12 cellular contexts compared by ENCODE assay signal in the genomic region with DNA sequence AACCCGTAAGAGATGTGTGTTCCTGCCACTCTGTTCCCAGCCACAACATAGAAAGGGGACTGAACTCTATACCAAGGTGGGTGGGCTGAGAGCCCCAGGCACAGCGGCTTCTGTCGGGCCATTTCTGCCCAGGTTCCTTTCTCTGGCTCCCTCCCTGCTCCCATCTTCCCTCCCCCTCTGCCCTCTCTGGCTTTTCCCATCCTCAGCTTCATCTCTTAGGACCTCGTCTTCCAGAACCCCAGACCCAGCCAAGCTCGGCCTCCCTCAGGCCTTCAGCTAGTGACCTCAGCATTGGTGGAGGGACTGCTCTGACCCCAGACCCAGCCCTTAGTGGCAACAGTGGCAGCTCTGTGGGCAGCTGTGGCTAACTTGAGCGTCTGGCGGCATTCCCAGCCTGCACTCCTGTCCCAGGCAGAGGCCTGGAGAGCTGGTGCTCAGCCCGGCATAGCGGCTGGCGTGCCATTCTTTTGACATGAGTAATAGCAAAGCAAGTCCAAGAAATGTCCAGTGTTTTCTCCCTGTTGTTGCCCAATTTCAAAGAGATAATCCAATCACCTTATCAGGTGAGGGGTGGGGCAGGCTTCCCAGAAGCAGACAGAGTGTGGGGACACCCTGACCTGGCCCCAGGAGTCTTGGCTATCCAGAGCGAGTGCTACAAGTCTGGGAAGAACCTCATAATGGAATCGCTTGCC. TPM values are rescaled to one million over a fixed set of nuclear protein-coding genes. Genes with fewer than 3 reads are reported as not detected.
DNase-seq lines count a peak whose midpoint lies in the region; ATAC-seq and TF ChIP-seq lines count a peak whose summit lies in the region.
"Had no signal": no experiment of that assay in that cellular context is flagged by ENCODE, and none has a peak within 500 bp of the region (broad histone marks: within the 10 kb centered on the region; RNA-seq: fewer than 3 reads in every experiment).

No MANE protein-coding gene starts in this region.

- H3K36me3 ChIP-seq in RWPE2 (ENCODE audit: low read depth) (no peaks in the 10 kb centered on the region), osteoblast (ENCODE audit: insufficient read depth, low read length) (no peaks in the 10 kb centered on the region), endodermal cell (ENCODE audit: control insufficient read depth, insufficient read depth, low read length) (no peaks in the 10 kb centered on the region)
- H3K36me3 ChIP-seq: right lobe of liver had no signal

- peak overlapping the region; percentile 79 for H3K27ac ChIP-seq in RWPE2 (ENCODE audit: poor library complexity, severe bottlenecking)
- peak overlapping the region; percentile 81 for H3K27ac ChIP-seq in osteoblast (ENCODE audit: low read depth, low read length)
- H3K27ac ChIP-seq in endodermal cell (ENCODE audit: low read depth, low read length) = no peak overlapping the region

- peak overlapping the region; percentile 64 for H3K4me2 ChIP-seq in osteoblast (ENCODE audit: insufficient read depth, low read length)

- peak overlapping the region in 1 of 2 donors; percentile 16 for H3K27ac Mint-ChIP-seq in activated naive CD4-positive, alpha-beta T cell treated with anti-CD3 and anti-CD28 coated beads, Interleukin-2, amount 50 U/mL, for 72 hours
- no peak overlapping the region for H3K27ac Mint-ChIP-seq in endodermal cell
- H3K27ac Mint-ChIP-seq: CD4-positive, alpha-beta memory T cell had no signal

- peak; percentile 36 for DNase-seq in AG09319 (ENCODE audit: extremely low read depth, low read depth)
- peak; percentile 93 for DNase-seq in RWPE2 (ENCODE audit: low spot score)
- DNase-seq in fibroblast of villous mesenchyme (ENCODE audit: low read depth) = peak; percentile 95
- DNase-seq in osteoblast (ENCODE audit: insufficient read length, low spot score, missing footprints) = peak; percentile 94
- no peak for DNase-seq in activated naive CD4-positive, alpha-beta T cell treated with anti-CD3 and anti-CD28 coated beads, Interleukin-2, amount 50 U/mL, for 72 hours (ENCODE audit: low spot score in 2 of 2)
- no peak for DNase-seq in endodermal cell
- DNase-seq: CD4-positive, alpha-beta memory T cell had no signal

- H3K36me3 Mint-ChIP-seq in activated naive CD4-positive, alpha-beta T cell treated with anti-CD3 and anti-CD28 coated beads, Interleukin-2, amount 50 U/mL, for 72 hours = no peaks in the 10 kb centered on the region
- peaks cover 2% of the 10 kb centered on the region for H3K36me3 Mint-ChIP-seq in endodermal cell (ENCODE audit: low read depth)
- H3K36me3 Mint-ChIP-seq: CD4-positive, alpha-beta memory T cell had no signal

- H4K20me1 ChIP-seq in osteoblast (ENCODE audit: insufficient read depth, low read length) = peaks cover 3% of the 10 kb centered on the region

- no peak for TF ChIP-seq CTCF in AG09319 (IDR thresholded peaks at IDR 0.05; ENCODE audit: low read depth, low read length)
- no peak for TF ChIP-seq CTCF in RWPE2 (IDR thresholded peaks at IDR 0.05; ENCODE audit: poor library complexity, severe bottlenecking)
- TF ChIP-seq CTCF in fibroblast of villous mesenchyme (IDR thresholded peaks at IDR 0.05; ENCODE audit: insufficient read depth, low read depth, low read length) = no peak
- TF ChIP-seq CTCF in osteoblast (IDR thresholded peaks at IDR 0.05; ENCODE audit: extremely low read depth, low read depth, low read length) = no peak
- TF ChIP-seq CTCF in endodermal cell (conservative IDR thresholded peaks at IDR 0.05) = no peak

- H3K27me3 ChIP-seq in RWPE2 (ENCODE audit: insufficient read depth, poor library complexity, severe bottlenecking) (no peaks in the 10 kb centered on the region), osteoblast (ENCODE audit: insufficient read depth, low read length) (no peaks in the 10 kb centered on the region), endodermal cell (ENCODE audit: control insufficient read depth, insufficient read depth, low read length, poor library complexity, severe bottlenecking) (no peaks in the 10 kb centered on the region)
- H3K27me3 ChIP-seq: right lobe of liver had no signal

- H3K4me3 ChIP-seq in RWPE2 (ENCODE audit: severe bottlenecking) (no peak overlapping the region), fibroblast of villous mesenchyme (ENCODE audit: low read depth, low read length) (no peak overlapping the region), osteoblast (ENCODE audit: insufficient read depth, low read length) (no peak overlapping the region), endodermal cell (ENCODE audit: low read length) (no peak overlapping the region)
- H3K4me3 ChIP-seq: right lobe of liver had no signal

- H3K4me3 Mint-ChIP-seq in endodermal cell = no peak overlapping the region
- H3K4me3 Mint-ChIP-seq: CD4-positive, alpha-beta memory T cell had no signal

- peaks cover 0 to 3% of the 10 kb centered on the region in 2 donors for H3K9me3 Mint-ChIP-seq in activated naive CD4-positive, alpha-beta T cell treated with anti-CD3 and anti-CD28 coated beads, Interleukin-2, amount 50 U/mL, for 72 hours
- peaks cover 3% of the 10 kb centered on the region for H3K9me3 Mint-ChIP-seq in endodermal cell
- H3K9me3 Mint-ChIP-seq: CD4-positive, alpha-beta memory T cell had no signal

- H3K4me1 ChIP-seq in RWPE2 (ENCODE audit: insufficient read depth, poor library complexity, severe bottlenecking) (peaks cover 35% of the 10 kb centered on the region), osteoblast (ENCODE audit: insufficient read depth, low read length) (peaks cover 41% of the 10 kb centered on the region), endodermal cell (ENCODE audit: control insufficient read depth, insufficient read depth, low read length) (peaks cover 10% of the 10 kb centered on the region)
- H3K4me1 ChIP-seq: right lobe of liver had no signal

- ATAC-seq in RWPE2 (ENCODE audit: low read depth) (peak; percentile 95), HG03175 (IDR thresholded peaks at IDR 0.05; ENCODE audit: unreplicated experiment) (no peak), HG03460 (IDR thresholded peaks at IDR 0.05; ENCODE audit: unreplicated experiment) (no peak)
- ATAC-seq in activated naive CD4-positive, alpha-beta T cell treated with anti-CD3 and anti-CD28 coated beads, Interleukin-2, amount 50 U/mL, for 72 hours = no peak

- H3K9me3 ChIP-seq in RWPE2 (ENCODE audit: severe bottlenecking) (no peaks in the 10 kb centered on the region), osteoblast (ENCODE audit: low read depth, low read length) (no peaks in the 10 kb centered on the region), endodermal cell (ENCODE audit: control insufficient read depth, low read length) (no peaks in the 10 kb centered on the region)
- H3K9me3 ChIP-seq: right lobe of liver had no signal

- H3K9ac ChIP-seq in endodermal cell (ENCODE audit: extremely low read depth, low read length, poor library complexity, severe bottlenecking) = no peak overlapping the region

- H3K27me3 Mint-ChIP-seq in endodermal cell (ENCODE audit: insufficient read depth) = peaks cover 17% of the 10 kb centered on the region
- H3K27me3 Mint-ChIP-seq: CD4-positive, alpha-beta memory T cell had no signal

- H3K79me2 ChIP-seq in osteoblast (ENCODE audit: insufficient read depth, low read length) = peaks cover 10% of the 10 kb centered on the region

- H2AFZ ChIP-seq in osteoblast (ENCODE audit: low read length) = no peak overlapping the region

- peaks cover 22% of the 10 kb centered on the region for H3K4me1 Mint-ChIP-seq in endodermal cell

- 92 to 98% methylated on average over 10 to 12 of the region's 12 CpGs for WGBS in endodermal cell (ENCODE audit: insufficient coverage in 1 of 2, insufficient read length in 1 of 2), 2 experiments

RNA-seq across cellular contexts. Expression of a gene that starts 15.9 kb away (rescaled TPM):
- total RNA-seq in fibroblast of villous mesenchyme = 10.3 and 11.2 TPM in 2 replicates
- total RNA-seq in osteoblast = 5.9 and 9.0 TPM in 2 replicates
- 10 to 100 TPM; 28.4 to 55.5 TPM for total RNA-seq in activated naive CD4-positive, alpha-beta T cell treated with anti-CD3 and anti-CD28 coated beads, Interleukin-2, amount 50 U/mL, for 72 hours
- 1 to 10 TPM in 1 of 2 donors, under 1 TPM in 1; 0.75 to 3.0 TPM for total RNA-seq in endodermal cell
- 1.1 TPM for polyA plus RNA-seq in endodermal cell (2013, experiment 1 of 2)
- polyA plus RNA-seq in endodermal cell (2013, experiment 2 of 2) = 1.2 TPM

RNA-seq across cellular contexts. Expression of a gene that starts 30.1 kb away (rescaled TPM):
- total RNA-seq in fibroblast of villous mesenchyme (not detected in 2 replicates), osteoblast (not detected in 2 replicates), endodermal cell (not detected)
- not detected for total RNA-seq in activated naive CD4-positive, alpha-beta T cell treated with anti-CD3 and anti-CD28 coated beads, Interleukin-2, amount 50 U/mL, for 72 hours
- polyA plus RNA-seq in endodermal cell (2013, experiment 1 of 2) = not detected
- not detected for polyA plus RNA-seq in endodermal cell (2013, experiment 2 of 2)
- total RNA-seq: activated CD8-positive, alpha-beta memory T cell treated with anti-CD3 and anti-CD28 coated beads for 36 hours; CD4-positive, alpha-beta memory T cell had no signal
- polyA plus RNA-seq: CD4-positive, alpha-beta memory T cell; esophagus had no signal

Comparison
In these comparisons a context has a peak if more than half of its experiments do, and no peak if none do; other contexts are left out.
1. DNase-seq: peak in AG09319 (single experiment), RWPE2 (single experiment), fibroblast of villous mesenchyme (single experiment) and osteoblast (single experiment); none in activated naive CD4-positive, alpha-beta T cell treated with anti-CD3 and anti-CD28 coated beads, Interleukin-2, amount 50 U/mL, for 72 hours (0 of 2) and endodermal cell (single experiment).